8 cellular contexts compared by ENCODE assay signal in genomic region chr6:30067460-30068139, GRCh38. TPM values are rescaled to one million over a fixed set of nuclear protein-coding genes. Genes with fewer than 3 reads are reported as not detected.
DNase-seq lines count a peak whose midpoint lies in the region; ATAC-seq lines count a peak whose summit lies in the region.

No MANE protein-coding gene starts in this region.

- peaks cover 0 to 2% (median 0%) of the 10 kb centered on the region in 3 donors for H3K9me3 Mint-ChIP-seq in IgD-negative memory B cell
- H3K9me3 Mint-ChIP-seq in central memory CD8-positive, alpha-beta T cell: no peaks in the 10 kb centered on the region

- peak overlapping the region; percentile 85 to 100 (median 98) for H3K27ac Mint-ChIP-seq in IgD-negative memory B cell
- peak overlapping the region; percentile 97 for H3K27ac Mint-ChIP-seq in central memory CD8-positive, alpha-beta T cell (ENCODE audit: low read depth)

- peaks cover 31 to 37% (median 33%) of the 10 kb centered on the region in 3 donors for H3K4me1 Mint-ChIP-seq in IgD-negative memory B cell
- H3K4me1 Mint-ChIP-seq in central memory CD8-positive, alpha-beta T cell: peaks cover 52% of the 10 kb centered on the region

- H3K4me3 ChIP-seq in mucosa of rectum (ENCODE audit: low read length in 2 of 2): peak overlapping the region; percentile 98 to 99

- H3K4me3 Mint-ChIP-seq in IgD-negative memory B cell: peak overlapping the region; percentile 85 to 99 (median 98)
- H3K4me3 Mint-ChIP-seq in central memory CD8-positive, alpha-beta T cell: peak overlapping the region; percentile 89

- peaks cover 0 to 10% of the 10 kb centered on the region in 2 donors for H3K27me3 ChIP-seq in mucosa of rectum (ENCODE audit: control insufficient read depth in 2 of 2, insufficient read depth in 2 of 2, low read length in 2 of 2)

- peaks cover 16 to 25% of the 10 kb centered on the region in 2 donors for H3K4me1 ChIP-seq in mucosa of rectum (ENCODE audit: control insufficient read depth in 2 of 2, insufficient read depth in 2 of 2, low read length in 2 of 2)

- peak overlapping the region; percentile 90 to 97 for H3K27ac ChIP-seq in mucosa of rectum (ENCODE audit: low read depth in 2 of 2, low read length in 2 of 2)

- peaks cover 14 to 15% of the 10 kb centered on the region in 2 donors for H3K36me3 ChIP-seq in mucosa of rectum (ENCODE audit: control insufficient read depth in 2 of 2, insufficient read depth in 2 of 2, low read length in 2 of 2)

- H3K9ac ChIP-seq in mucosa of rectum (ENCODE audit: low read depth in 1 of 2, low read length in 2 of 2): peak overlapping the region; percentile 94 to 95

- H3K36me3 Mint-ChIP-seq in IgD-negative memory B cell: peaks cover 16% of the 10 kb centered on the region
- H3K36me3 Mint-ChIP-seq in central memory CD8-positive, alpha-beta T cell (ENCODE audit: insufficient read depth): peaks cover 37% of the 10 kb centered on the region

- ATAC-seq in central memory CD8-positive, alpha-beta T cell (replicated peaks; ENCODE audit: extremely low read depth, poor library complexity, severe bottlenecking): no peak
- no peak for ATAC-seq in GM21576 (IDR thresholded peaks at IDR 0.05; ENCODE audit: unreplicated experiment)

- peak; percentile 80 for DNase-seq in AG08396 (ENCODE audit: low spot score)
- DNase-seq in central memory CD8-positive, alpha-beta T cell (ENCODE audit: low spot score in 2 of 2): no peak
- no peak for DNase-seq in NCI-H69 (lab: John Stamatoyannopoulos, UW)
- no peak for DNase-seq in NCI-H510A treated with DMSO at 0.1 percent for 48 hours (lab: John Stamatoyannopoulos, UW)
- no peak for DNase-seq in NCI-H1694 (lab: John Stamatoyannopoulos, UW)

- H3K27me3 Mint-ChIP-seq in IgD-negative memory B cell: peaks cover 24% of the 10 kb centered on the region
- peaks cover 25% of the 10 kb centered on the region for H3K27me3 Mint-ChIP-seq in central memory CD8-positive, alpha-beta T cell

- no peaks in the 10 kb centered on the region for H3K9me3 ChIP-seq in mucosa of rectum (ENCODE audit: control insufficient read depth in 2 of 2, low read length in 2 of 2)

RNA-seq across cellular contexts. Expression of gene PPP1R11, which starts 0.6 kb away (rescaled TPM):
- 102 TPM for polyA plus RNA-seq in IgD-negative memory B cell

RNA-seq across cellular contexts. Expression of gene POLR1H, which starts 6.5 kb away (rescaled TPM):
- 84.4 TPM for polyA plus RNA-seq in IgD-negative memory B cell

RNA-seq across cellular contexts. Expression of gene RNF39, which starts 8.0 kb away (rescaled TPM):
- polyA plus RNA-seq in IgD-negative memory B cell: not detected

RNA-seq across cellular contexts. Expression of gene TRIM31, which starts 45.3 kb away (rescaled TPM):
- polyA plus RNA-seq in IgD-negative memory B cell: not detected
